Comparison of ENCODE assay signal across 8 cellular contexts in genomic region chr11:78961186-78961782, GRCh38.
DNase-seq lines count a peak whose midpoint lies in the region; ATAC-seq, FAIRE-seq and TF ChIP-seq lines count a peak whose summit lies in the region.

No MANE protein-coding gene starts in this region.

- H3K4me1 ChIP-seq in iPS-18a (ENCODE audit: control insufficient read depth, low read depth, low read length) = peaks cover 9% of the 10 kb centered on the region

- peak overlapping the region; percentile 41 for H3K9ac ChIP-seq in iPS-18a (ENCODE audit: low read length)

- DNase-seq in AG09319 (ENCODE audit: extremely low read depth, low read depth) (no peak), HPDE6-E6E7 (ENCODE audit: extremely low spot score) (peak; percentile 79), WTC11 (ENCODE audit: low spot score) (peak; percentile 61), urothelium cell line (ENCODE audit: low spot score) (peak; percentile 38)
- no peak for DNase-seq in stimulated activated CD4-positive, alpha-beta T cell treated with anti-CD3 and anti-CD28 coated beads, Interleukin-4, amount 100 ng/mL, for 4 hours

- POLR2A ChIA-PET in WTC11 (lab: Charles Lee) = interaction anchor here (0.5 to 1.0 kb wide), 4 partner anchors 20 to 316 kb away, joined by 3 to 7 read pairs (median 4); no protein-coding TSS in a partner anchor

- H3K9me3 Mint-ChIP-seq in WTC11 = no peaks in the 10 kb centered on the region

- no peak overlapping the region for H3K27ac ChIP-seq in iPS-18a (ENCODE audit: low read length)

- peak; percentile 89 for ATAC-seq in WTC11
- ATAC-seq in GM18519 (IDR thresholded peaks at IDR 0.05; ENCODE audit: low FRiP score, unreplicated experiment) = no peak
- ATAC-seq in HG02610 (IDR thresholded peaks at IDR 0.05; ENCODE audit: unreplicated experiment) = no peak

- H3K27me3 Mint-ChIP-seq in WTC11 (ENCODE audit: low read depth) = peaks cover 17% of the 10 kb centered on the region

- H3K9me3 ChIP-seq in iPS-18a (ENCODE audit: control insufficient read depth, low read depth, low read length) = no peaks in the 10 kb centered on the region

- H3K36me3 ChIP-seq in iPS-18a (ENCODE audit: control insufficient read depth, low read depth, low read length) = no peaks in the 10 kb centered on the region

- FAIRE-seq in urothelium cell line (lab: Jason Lieb, UNC) = no peak

- no peak overlapping the region for H3K27ac Mint-ChIP-seq in WTC11

- peaks cover 4% of the 10 kb centered on the region for H3K27me3 ChIP-seq in iPS-18a (ENCODE audit: control insufficient read depth, insufficient read depth, low read length)

- H3K4me3 ChIP-seq in iPS-18a (ENCODE audit: low read length) = peak overlapping the region; percentile 62

- peaks cover 33% of the 10 kb centered on the region for H3K4me1 Mint-ChIP-seq in WTC11

- H3K4me3 Mint-ChIP-seq in WTC11 = peak overlapping the region; percentile 72

- no peaks in the 10 kb centered on the region for H3K36me3 Mint-ChIP-seq in WTC11

- TF ChIP-seq CTCF in AG09319 (IDR thresholded peaks at IDR 0.05; ENCODE audit: low read depth, low read length) (peak; percentile 68), WTC11 (IDR thresholded peaks at IDR 0.05) (peak; percentile 21; the same call in 1 of the 2 replicates)

- CTCF ChIA-PET in WTC11 (lab: Charles Lee) = interaction anchor here (0.6 to 5.4 kb wide), 67 partner anchors 9 to 524 kb away, joined by 3 to 79 read pairs (median 4); no protein-coding TSS in a partner anchor

TF ChIP-seq in WTC11, 78 proteins besides CTCF, POLR2A, EP300 and RAD21:
- TF ChIP-seq RELA (CRISPR knock-in tag; IDR thresholded peaks at IDR 0.05; ENCODE audit: borderline replicate concordance) (no peak), ARID4B (CRISPR knock-in tag; IDR thresholded peaks at IDR 0.05; ENCODE audit: borderline replicate concordance) (no peak), CREB1 (CRISPR knock-in tag; IDR thresholded peaks at IDR 0.05) (no peak), PREB (CRISPR knock-in tag; IDR thresholded peaks at IDR 0.05; ENCODE audit: borderline replicate concordance) (no peak)

Comparison
In these comparisons a context has a peak if more than half of its experiments do, and no peak if none do; other contexts are left out.
1. DNase-seq: peak in HPDE6-E6E7 (single experiment), WTC11 (single experiment) and urothelium cell line (single experiment); none in AG09319 (single experiment) and stimulated activated CD4-positive, alpha-beta T cell treated with anti-CD3 and anti-CD28 coated beads, Interleukin-4, amount 100 ng/mL, for 4 hours (0 of 2).